ENCODE assay signal across 8 cellular contexts in the genomic region with DNA sequence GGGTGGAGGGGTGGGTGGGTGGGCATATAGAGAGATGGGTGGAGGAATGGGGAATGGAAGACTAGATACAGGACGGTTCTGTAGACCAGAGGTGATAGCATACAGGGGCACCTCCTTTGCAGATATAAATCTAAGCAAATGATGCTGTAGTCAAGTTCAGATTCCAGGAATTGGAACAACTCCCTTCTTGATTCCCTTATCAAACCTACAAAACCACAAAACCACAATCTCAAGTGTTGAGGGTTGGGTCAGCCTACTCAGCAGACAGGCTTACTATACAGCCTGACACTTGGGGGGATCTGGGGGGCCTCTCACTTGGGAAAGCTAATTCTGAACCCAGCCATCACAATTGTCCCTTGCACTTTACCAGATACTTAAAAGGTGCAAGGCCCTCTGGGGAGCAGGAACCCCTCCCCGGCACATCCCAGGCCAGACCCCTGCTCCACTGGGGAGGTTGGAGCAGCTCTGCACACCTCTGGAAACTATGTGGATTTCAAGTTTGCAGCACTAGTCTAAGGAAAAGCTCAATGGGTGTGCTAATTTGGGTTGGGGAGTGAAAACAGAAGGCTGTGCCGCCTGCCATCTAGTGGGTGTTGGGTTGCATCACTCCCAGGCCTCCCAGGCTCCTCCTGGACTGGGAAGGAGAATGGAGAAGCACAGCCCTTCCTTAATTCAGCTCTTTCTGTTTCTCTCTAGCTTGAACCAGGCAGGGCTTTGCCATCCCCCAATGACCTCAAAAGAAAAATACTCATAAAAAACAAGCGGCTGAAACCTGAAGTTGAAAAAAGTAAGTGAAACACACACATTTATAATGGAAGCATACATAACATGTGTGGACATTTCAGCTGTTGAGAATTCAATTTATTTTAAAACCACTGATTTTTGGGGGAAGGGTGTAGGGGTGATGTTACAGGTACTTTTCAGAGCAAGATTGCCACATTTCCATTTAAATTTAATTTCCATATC.
DNase-seq lines count a peak whose midpoint lies in the region; ATAC-seq and TF ChIP-seq lines count a peak whose summit lies in the region.

No MANE protein-coding gene starts in this region.

- CTCF ChIA-PET in activated CD4-positive, alpha-beta memory T cell treated with anti-CD3 and anti-CD28 coated beads for 36 hours (lab: Charles Lee), result interaction anchor here (0.7 kb wide), 1 partner anchor 637 kb away, joined by 3 read pairs; no protein-coding TSS in a partner anchor
- CTCF ChIA-PET in activated CD4-positive, alpha-beta memory T cell treated with anti-CD3 and anti-CD28 coated beads, Interleukin-2, amount 10 ng/mL, durations not matched to agents 7 days and 5 days (lab: Charles Lee), result interaction anchor here (1.3 kb wide), 1 partner anchor 15 kb away, joined by 6 read pairs; no protein-coding TSS in a partner anchor

- DNase-seq in activated CD4-positive, alpha-beta memory T cell treated with anti-CD3 and anti-CD28 coated beads for 36 hours, result peak; percentile 15
- DNase-seq in activated CD4-positive, alpha-beta memory T cell treated with anti-CD3 and anti-CD28 coated beads, Interleukin-2, amount 10 ng/mL, durations not matched to agents 7 days and 5 days, result no peak
- DNase-seq in HPDE6-E6E7 (ENCODE audit: extremely low spot score) (peak; percentile 80), NOMO-1 treated with dmso at 0.1 percent for 144 hours (lab: John Stamatoyannopoulos, UW; ENCODE audit: unreplicated experiment) (peak; percentile 56), choroid plexus epithelial cell (ENCODE audit: low read depth) (peak; percentile 81), left lobe of liver (ENCODE audit: low spot score) (no peak), uterus (peak; percentile 42 to 56)

- ATAC-seq in left lobe of liver (peak; percentile 89), GM21367 (IDR thresholded peaks at IDR 0.05; ENCODE audit: unreplicated experiment) (no peak)

- no peak for TF ChIP-seq POLR2A in uterus (IDR thresholded peaks at IDR 0.05)

- H3K36me3 ChIP-seq in uterus, result no peaks in the 10 kb centered on the region

- no peaks in the 10 kb centered on the region for H3K27me3 ChIP-seq in uterus

- no peak overlapping the region for H3K27ac Mint-ChIP-seq in activated CD4-positive, alpha-beta memory T cell treated with anti-CD3 and anti-CD28 coated beads for 36 hours
- no peak overlapping the region for H3K27ac Mint-ChIP-seq in activated CD4-positive, alpha-beta memory T cell treated with anti-CD3 and anti-CD28 coated beads, Interleukin-2, amount 10 ng/mL, durations not matched to agents 7 days and 5 days

- TF ChIP-seq CTCF in choroid plexus epithelial cell (conservative IDR thresholded peaks at IDR 0.05; ENCODE audit: low read depth, low read length) (peak; percentile 96), uterus (IDR thresholded peaks at IDR 0.05) (peak; percentile 58 to 68 (median 62))

- H3K4me3 Mint-ChIP-seq in activated CD4-positive, alpha-beta memory T cell treated with anti-CD3 and anti-CD28 coated beads for 36 hours, result no peak overlapping the region
- no peak overlapping the region for H3K4me3 Mint-ChIP-seq in activated CD4-positive, alpha-beta memory T cell treated with anti-CD3 and anti-CD28 coated beads, Interleukin-2, amount 10 ng/mL, durations not matched to agents 7 days and 5 days

- H3K9me3 ChIP-seq in uterus, result no peaks in the 10 kb centered on the region

- no peak overlapping the region for H3K4me3 ChIP-seq in choroid plexus epithelial cell (ENCODE audit: low read depth, low read length)
- no peak overlapping the region for H3K4me3 ChIP-seq in uterus

- H3K4me1 Mint-ChIP-seq in activated CD4-positive, alpha-beta memory T cell treated with anti-CD3 and anti-CD28 coated beads for 36 hours (ENCODE audit: low read depth), result no peaks in the 10 kb centered on the region
- peaks cover 2% of the 10 kb centered on the region for H3K4me1 Mint-ChIP-seq in activated CD4-positive, alpha-beta memory T cell treated with anti-CD3 and anti-CD28 coated beads, Interleukin-2, amount 10 ng/mL, durations not matched to agents 7 days and 5 days

- POLR2A ChIA-PET in activated CD4-positive, alpha-beta memory T cell treated with anti-CD3 and anti-CD28 coated beads for 36 hours (lab: Charles Lee), result no interaction called here
- POLR2A ChIA-PET in activated CD4-positive, alpha-beta memory T cell treated with anti-CD3 and anti-CD28 coated beads, Interleukin-2, amount 10 ng/mL, durations not matched to agents 7 days and 5 days (lab: Charles Lee), result no interaction called here

- intact Hi-C loops in activated CD4-positive, alpha-beta memory T cell treated with anti-CD3 and anti-CD28 coated beads for 36 hours (cut with micrococcal nuclease), result loop anchor here (5.0 kb wide), 1 partner anchor 541 kb away; no protein-coding TSS in a partner anchor
- intact Hi-C loops in uterus (cut with DNase I; ENCODE audit: low total_unique reads), result no loop called here

- H3K9me3 Mint-ChIP-seq in activated CD4-positive, alpha-beta memory T cell treated with anti-CD3 and anti-CD28 coated beads for 36 hours, result no peaks in the 10 kb centered on the region
- no peaks in the 10 kb centered on the region for H3K9me3 Mint-ChIP-seq in activated CD4-positive, alpha-beta memory T cell treated with anti-CD3 and anti-CD28 coated beads, Interleukin-2, amount 10 ng/mL, durations not matched to agents 7 days and 5 days

- H3K4me1 ChIP-seq in uterus, result no peaks in the 10 kb centered on the region

- H3K27ac ChIP-seq in uterus, result no peak overlapping the region

- H3K36me3 Mint-ChIP-seq in activated CD4-positive, alpha-beta memory T cell treated with anti-CD3 and anti-CD28 coated beads for 36 hours, result no peaks in the 10 kb centered on the region
- no peaks in the 10 kb centered on the region for H3K36me3 Mint-ChIP-seq in activated CD4-positive, alpha-beta memory T cell treated with anti-CD3 and anti-CD28 coated beads, Interleukin-2, amount 10 ng/mL, durations not matched to agents 7 days and 5 days (ENCODE audit: low read depth)

- no peaks in the 10 kb centered on the region for H3K27me3 Mint-ChIP-seq in activated CD4-positive, alpha-beta memory T cell treated with anti-CD3 and anti-CD28 coated beads for 36 hours
- no peaks in the 10 kb centered on the region for H3K27me3 Mint-ChIP-seq in activated CD4-positive, alpha-beta memory T cell treated with anti-CD3 and anti-CD28 coated beads, Interleukin-2, amount 10 ng/mL, durations not matched to agents 7 days and 5 days

Comparison
In these comparisons a context has a peak if more than half of its experiments do, and no peak if none do; other contexts are left out.
1. DNase-seq: peak in activated CD4-positive, alpha-beta memory T cell treated with anti-CD3 and anti-CD28 coated beads for 36 hours (single experiment), HPDE6-E6E7 (single experiment), NOMO-1 treated with dmso at 0.1 percent for 144 hours (single experiment), choroid plexus epithelial cell (single experiment) and uterus (2 of 2); none in activated CD4-positive, alpha-beta memory T cell treated with anti-CD3 and anti-CD28 coated beads, Interleukin-2, amount 10 ng/mL, durations not matched to agents 7 days and 5 days (single experiment) and left lobe of liver (single experiment).